ENCODE assay signal across 22 cellular contexts in the genomic region with DNA sequence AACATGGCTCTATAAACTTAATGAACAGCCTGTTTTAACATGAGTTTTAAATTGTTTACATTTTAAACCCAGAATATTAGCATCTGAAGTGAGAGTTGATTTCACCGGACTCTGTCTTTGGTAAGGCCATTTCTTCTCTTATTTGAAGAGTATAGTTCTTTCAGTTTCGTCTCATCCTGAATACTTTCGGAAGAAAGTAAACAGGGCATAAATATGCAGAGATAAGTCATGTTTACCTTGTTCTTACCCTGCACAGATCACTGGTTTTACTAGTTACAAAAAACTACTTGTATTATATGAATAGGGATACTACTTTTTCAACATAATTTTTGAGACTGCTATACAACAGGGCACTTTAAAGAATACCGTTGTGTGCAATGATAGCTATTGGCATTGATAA.
"Had no signal": no experiment of that assay in that cellular context is flagged by ENCODE, and none has a peak within 500 bp of the region (broad histone marks: within the 10 kb centered on the region; RNA-seq: fewer than 3 reads in every experiment).

No MANE protein-coding gene starts in this region.

- H3K4me3 ChIP-seq: breast epithelium, skin epidermis, suprapubic skin, tibial nerve had no signal

- H3K27me3 ChIP-seq: breast epithelium, suprapubic skin, tibial nerve had no signal

- DNase-seq: activated CD4-positive, alpha-beta memory T cell treated with anti-CD3 and anti-CD28 coated beads for 36 hours; activated CD4-positive, alpha-beta T cell treated with anti-CD3 and anti-CD28 coated beads for 48 hours; activated effector memory CD4-positive, alpha-beta T cell treated with Interleukin-2 at 50 U/mL for 16 hours; activated naive CD4-positive, alpha-beta T cell treated with anti-CD3 and anti-CD28 coated beads for 36 hours; activated naive CD8-positive, alpha-beta T cell treated with anti-CD3 and anti-CD28 coated beads, Interleukin-2, amount 10 ng/mL, durations not matched to agents 7 days and 5 days; activated T-cell treated with anti-CD3 and anti-CD28 coated beads, Interleukin-2, amount 50 U/mL, for 48 hours; amniotic stem cell; effector memory CD8-positive, alpha-beta T cell; foreskin fibroblast; kidney; left ventricle myocardium superior; midbrain; right cardiac atrium; stimulated activated CD4-positive, alpha-beta T cell treated with anti-CD3 and anti-CD28 coated beads, Interleukin-1b, Interleukin-23, amount 100 ng/mL, for 48 hours; stimulated activated naive CD8-positive, alpha-beta T cell treated with anti-CD3 and anti-CD28 coated beads, Interleukin-15, amount 100 ng/mL, for 72 hours; T-helper 17 cell had no signal

- H3K9me3 ChIP-seq: breast epithelium, suprapubic skin, tibial nerve had no signal

- H3K27ac ChIP-seq: breast epithelium, skin epidermis, suprapubic skin, tibial nerve had no signal

- ATAC-seq: effector memory CD8-positive, alpha-beta T cell; left ventricle myocardium superior; natural killer cell treated with Interleukin-12 subunit alpha and Interleukin-12 subunit beta and Interleukin-15 and Interleukin-18, amount 100 ng/mL, for 72 hours; right cardiac atrium; stimulated activated effector memory CD8-positive, alpha-beta T cell treated with anti-CD3 and anti-CD28 coated beads, Interleukin-12 subunit alpha, Interleukin-12 subunit beta, amount 100 ng/mL, for 72 hours; stimulated activated naive CD8-positive, alpha-beta T cell treated with anti-CD3 and anti-CD28 coated beads, Interleukin-15, amount 100 ng/mL, for 72 hours; T-helper 17 cell had no signal

- H3K36me3 ChIP-seq: breast epithelium, suprapubic skin, tibial nerve had no signal

- H3K4me1 ChIP-seq: breast epithelium, suprapubic skin, tibial nerve had no signal
